In genomic region chr5:73625905-73626811, GRCh38 we compare ENCODE assay signal across 8 cellular contexts.
DNase-seq lines count a peak whose midpoint lies in the region; ATAC-seq lines count a peak whose summit lies in the region.

Gene ARHGEF28 (plus strand): TSS chr5:73626196. CDS start chr5:73684852, 58,656 bp downstream.

- peak; percentile 56 for ATAC-seq in HG02981 (IDR thresholded peaks at IDR 0.05; ENCODE audit: unreplicated experiment)

- peak; percentile 80 to 84 (median 82) for DNase-seq in NCI-H1417 (lab: John Stamatoyannopoulos, UW)
- DNase-seq in NCI-H1417 treated with DMSO at 0.1 percent for 48 hours (lab: John Stamatoyannopoulos, UW), result no peak
- peak; percentile 19 for DNase-seq in NOMO-1 treated with dmso at 0.1 percent for 144 hours (lab: John Stamatoyannopoulos, UW; ENCODE audit: unreplicated experiment)
- peak; percentile 87 for DNase-seq in astrocyte of the hippocampus (ENCODE audit: low read depth, low spot score)
- peak; percentile 73 for DNase-seq in hepatic stellate cell (ENCODE audit: low spot score)
- peak; percentile 41 for DNase-seq in putamen (ENCODE audit: low spot score)
- DNase-seq in NCI-H128 (lab: John Stamatoyannopoulos, UW; ENCODE audit: unreplicated experiment), result no peak

Comparison
In these comparisons a context has a peak if more than half of its experiments do, and no peak if none do; other contexts are left out.
1. DNase-seq: peak in NCI-H1417 (3 of 3), NOMO-1 treated with dmso at 0.1 percent for 144 hours (single experiment), astrocyte of the hippocampus (single experiment), hepatic stellate cell (single experiment) and putamen (single experiment); none in NCI-H1417 treated with DMSO at 0.1 percent for 48 hours (single experiment) and NCI-H128 (single experiment).